In the genomic region with DNA sequence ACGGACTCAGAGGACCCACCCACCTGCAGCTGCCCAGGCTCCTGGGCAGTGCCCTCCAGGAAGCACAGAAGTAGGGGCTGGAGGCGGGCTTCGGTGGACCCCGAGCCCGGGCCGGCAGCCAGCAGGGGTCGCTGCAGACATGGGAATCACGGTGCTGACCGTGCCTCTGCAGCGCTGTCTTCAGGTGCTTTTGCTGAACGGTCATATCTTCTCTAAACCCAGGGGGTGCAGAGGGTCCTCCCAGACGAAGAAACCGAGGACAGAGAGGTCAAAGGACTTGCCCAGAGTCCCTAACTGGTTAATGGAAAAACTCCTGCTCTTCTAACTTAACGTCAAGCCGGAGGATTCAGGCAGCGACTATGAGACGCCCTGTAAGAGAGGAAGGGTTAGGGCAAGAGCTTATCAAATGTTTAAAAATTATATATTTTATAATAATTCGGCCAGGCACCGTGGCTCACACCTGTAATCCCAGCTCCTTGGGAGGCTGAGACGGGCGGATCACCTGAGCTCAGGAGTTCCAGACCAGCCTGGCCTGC, we compare ENCODE assay signal across 8 cellular contexts. TPM values are rescaled to one million over a fixed set of nuclear protein-coding genes. Genes with fewer than 3 reads are reported as not detected.
A peak's percentile ranks its signal among the peaks of the same experiment; 100 is the strongest.
DNase-seq lines count a peak whose midpoint lies in the region; ATAC-seq and TF ChIP-seq lines count a peak whose summit lies in the region.

No MANE protein-coding gene starts in this region.

- H3K27me3 ChIP-seq in stomach = peaks cover 0 to 3% (median 0%) of the 10 kb centered on the region in 3 donors

- H3K27ac ChIP-seq in stomach = no peak overlapping the region

- TF ChIP-seq CTCF in cardiac fibroblast (IDR thresholded peaks at IDR 0.05; ENCODE audit: low read depth, low read length) (peak; percentile 76), stomach (IDR thresholded peaks at IDR 0.05) (peak in 4 of 7 experiments; percentile 26 to 57 (median 41))

- H3K4me3 ChIP-seq in cardiac fibroblast (replicated peaks in 1 of 2; ENCODE audit: low read depth in 2 of 2, low read length in 2 of 2) (no peak overlapping the region), stomach (no peak overlapping the region)

- no peak for TF ChIP-seq POLR2A in stomach (IDR thresholded peaks at IDR 0.05)

- WGBS in stomach, 5 donors = 24 to 31% (median 28%) methylated on average over 21 of the region's 21 CpGs

- peak; percentile 19 to 47 (median 32) for DNase-seq in activated CD4-positive, CD25-positive, alpha-beta regulatory T cell (lab: John Stamatoyannopoulos, UW)
- DNase-seq in cardiac fibroblast (ENCODE audit: low read depth in 2 of 2) = peak in 1 of 2 donors; percentile 24
- DNase-seq in mucosa of gallbladder (ENCODE audit: low spot score) = peak; percentile 22
- peak; percentile 60 for DNase-seq in stomach
- no peak for DNase-seq in DMS79 treated with DMSO at 0.1 percent for 48 hours (lab: John Stamatoyannopoulos, UW)
- DNase-seq in EL = no peak

- TF ChIP-seq EP300 in stomach (IDR thresholded peaks at IDR 0.05) = no peak

- intact Hi-C loops in stomach (cut with DNase I; ENCODE audit: low total_unique reads) = no loop called here

- H3K4me1 ChIP-seq in stomach = peaks cover 0 to 9% (median 3%) of the 10 kb centered on the region in 4 donors

- H3K36me3 ChIP-seq in stomach = no peaks in the 10 kb centered on the region

- ATAC-seq in GM18517 (IDR thresholded peaks at IDR 0.05; ENCODE audit: unreplicated experiment) = peak; percentile 52
- peak; percentile 82 for ATAC-seq in HG03280 (IDR thresholded peaks at IDR 0.05; ENCODE audit: unreplicated experiment)

- no peaks in the 10 kb centered on the region for H3K9me3 ChIP-seq in stomach

RNA-seq across cellular contexts. Expression of gene LEFTY2, which starts 21.5 kb away (rescaled TPM):
- 0.23 TPM for total RNA-seq in mucosa of gallbladder
- total RNA-seq in stomach = 100 to 1,000 TPM in 1 of 5 donors, under 1 TPM in 1, not detected in 3; 0.18 to 138 TPM
- under 1 TPM in 1 of 3 donors, not detected in 2; 0.13 TPM for polyA plus RNA-seq in stomach

RNA-seq across cellular contexts. Expression of gene SDE2, which starts 36.6 kb away (rescaled TPM):
- total RNA-seq in mucosa of gallbladder (15.0 TPM), stomach (10 to 100 TPM in 2 of 5 donors, 1 to 10 TPM in 3; 4.0 to 40.2 (median 9.0) TPM)
- polyA plus RNA-seq in stomach = 1 to 10 TPM; 4.9 to 7.6 (median 7.6) TPM

RNA-seq across cellular contexts. Expression of gene PYCR2, which starts 38.5 kb away (rescaled TPM):
- total RNA-seq in mucosa of gallbladder (71.8 TPM), stomach (10 to 100 TPM; 20.1 to 42.9 (median 21.8) TPM)
- polyA plus RNA-seq in stomach = 10 to 100 TPM; 39.0 to 59.4 (median 39.9) TPM

Comparison
In these comparisons a context has a peak if more than half of its experiments do, and no peak if none do; other contexts are left out.
1. DNase-seq: peak in activated CD4-positive, CD25-positive, alpha-beta regulatory T cell (4 of 4), mucosa of gallbladder (single experiment) and stomach (single experiment); none in DMS79 treated with DMSO at 0.1 percent for 48 hours (single experiment) and EL (single experiment).